In genomic region chr9:131500377-131500776, GRCh38 we compare ENCODE assay signal across 10 cellular contexts. TPM values are rescaled to one million over a fixed set of nuclear protein-coding genes. Genes with fewer than 3 reads are reported as not detected.
DNase-seq lines count a peak whose midpoint lies in the region; ATAC-seq, FAIRE-seq and TF ChIP-seq lines count a peak whose summit lies in the region.
"Had no signal": no experiment of that assay in that cellular context is flagged by ENCODE, and none has a peak within 500 bp of the region (broad histone marks: within the 10 kb centered on the region; RNA-seq: fewer than 3 reads in every experiment).

No MANE protein-coding gene starts in this region.

- H3F3A ChIP-seq in neural progenitor cell (ENCODE audit: low read depth), result peaks cover 72% of the 10 kb centered on the region

- no peak overlapping the region for H3K9ac ChIP-seq in neural progenitor cell

- no peaks in the 10 kb centered on the region for H3K9me3 ChIP-seq in neural progenitor cell (ENCODE audit: low read depth)

- H3K4me1 Mint-ChIP-seq in activated T-helper 17 cell treated with anti-CD3 and anti-CD28 coated beads, Interleukin-2, amount 50 U/mL, for 72 hours, result peaks cover 32% of the 10 kb centered on the region
- H3K4me1 Mint-ChIP-seq in neural progenitor cell, result peaks cover 28% of the 10 kb centered on the region
- H3K4me1 Mint-ChIP-seq in stimulated activated naive CD8-positive, alpha-beta T cell treated with anti-CD3 and anti-CD28 coated beads, Interleukin-15, amount 100 ng/mL, for 72 hours, result peaks cover 91% of the 10 kb centered on the region

- no peak overlapping the region for H3K4me3 ChIP-seq in neural progenitor cell

- FAIRE-seq in RCC 7860 (lab: Jason Lieb, UNC), result no peak

- H3K4me3 Mint-ChIP-seq in activated T-helper 17 cell treated with anti-CD3 and anti-CD28 coated beads, Interleukin-2, amount 50 U/mL, for 72 hours, result peak overlapping the region; percentile 93
- no peak overlapping the region for H3K4me3 Mint-ChIP-seq in neural progenitor cell
- H3K4me3 Mint-ChIP-seq in stimulated activated naive CD8-positive, alpha-beta T cell treated with anti-CD3 and anti-CD28 coated beads, Interleukin-15, amount 100 ng/mL, for 72 hours, result peak overlapping the region; percentile 80 to 93

- TF ChIP-seq CTCF in neural progenitor cell (IDR thresholded peaks at IDR 0.05), result no peak

- DNase-seq in DMS53 (lab: John Stamatoyannopoulos, UW) (peak; percentile 38), DMS53 treated with DMSO at 0.1 percent for 48 hours (lab: John Stamatoyannopoulos, UW; ENCODE audit: unreplicated experiment) (no peak), neural progenitor cell (ENCODE audit: low spot score) (no peak), NCI-H748 treated with DMSO at 0.1 percent for 48 hours (lab: John Stamatoyannopoulos, UW) (no peak), RCC 7860 (ENCODE audit: low spot score) (no peak)
- DNase-seq in stimulated activated naive CD8-positive, alpha-beta T cell treated with anti-CD3 and anti-CD28 coated beads, Interleukin-15, amount 100 ng/mL, for 72 hours, result peak; percentile 67 to 89
- DNase-seq: 8988T had no signal

- no peaks in the 10 kb centered on the region for H3K4me1 ChIP-seq in neural progenitor cell

- peaks cover 7% of the 10 kb centered on the region for H3K36me3 ChIP-seq in neural progenitor cell

- no peak overlapping the region for H2AFZ ChIP-seq in neural progenitor cell (replicated peaks)

- peaks cover 19% of the 10 kb centered on the region for H3K79me2 ChIP-seq in neural progenitor cell (ENCODE audit: low read depth)

- no peaks in the 10 kb centered on the region for H3K27me3 ChIP-seq in neural progenitor cell

- no peaks in the 10 kb centered on the region for H3K27me3 Mint-ChIP-seq in activated T-helper 17 cell treated with anti-CD3 and anti-CD28 coated beads, Interleukin-2, amount 50 U/mL, for 72 hours
- peaks cover 25% of the 10 kb centered on the region for H3K27me3 Mint-ChIP-seq in neural progenitor cell (ENCODE audit: insufficient read depth, low read depth)
- H3K27me3 Mint-ChIP-seq in stimulated activated naive CD8-positive, alpha-beta T cell treated with anti-CD3 and anti-CD28 coated beads, Interleukin-15, amount 100 ng/mL, for 72 hours, result no peaks in the 10 kb centered on the region

- peak; percentile 77 for ATAC-seq in activated T-helper 17 cell treated with anti-CD3 and anti-CD28 coated beads, Interleukin-2, amount 50 U/mL, for 72 hours (replicated peaks)
- peak; percentile 77 for ATAC-seq in stimulated activated naive CD8-positive, alpha-beta T cell treated with anti-CD3 and anti-CD28 coated beads, Interleukin-15, amount 100 ng/mL, for 72 hours
- no peak for ATAC-seq in HG02870 (IDR thresholded peaks at IDR 0.05; ENCODE audit: unreplicated experiment)

- peaks cover 73% of the 10 kb centered on the region for H3K36me3 Mint-ChIP-seq in activated T-helper 17 cell treated with anti-CD3 and anti-CD28 coated beads, Interleukin-2, amount 50 U/mL, for 72 hours (ENCODE audit: low read depth)
- peaks cover 23% of the 10 kb centered on the region for H3K36me3 Mint-ChIP-seq in neural progenitor cell

- no peak overlapping the region for H3K4me2 ChIP-seq in neural progenitor cell

- H3K27ac ChIP-seq in neural progenitor cell, result peak overlapping the region; percentile 54

- H3K27ac Mint-ChIP-seq in activated T-helper 17 cell treated with anti-CD3 and anti-CD28 coated beads, Interleukin-2, amount 50 U/mL, for 72 hours, result peak overlapping the region; percentile 95
- no peak overlapping the region for H3K27ac Mint-ChIP-seq in neural progenitor cell
- peak overlapping the region; percentile 74 to 93 for H3K27ac Mint-ChIP-seq in stimulated activated naive CD8-positive, alpha-beta T cell treated with anti-CD3 and anti-CD28 coated beads, Interleukin-15, amount 100 ng/mL, for 72 hours

- H3K9me3 Mint-ChIP-seq in activated T-helper 17 cell treated with anti-CD3 and anti-CD28 coated beads, Interleukin-2, amount 50 U/mL, for 72 hours, result no peaks in the 10 kb centered on the region
- no peaks in the 10 kb centered on the region for H3K9me3 Mint-ChIP-seq in neural progenitor cell
- H3K9me3 Mint-ChIP-seq in stimulated activated naive CD8-positive, alpha-beta T cell treated with anti-CD3 and anti-CD28 coated beads, Interleukin-15, amount 100 ng/mL, for 72 hours, result no peaks in the 10 kb centered on the region

- peaks cover 54% of the 10 kb centered on the region for H4K20me1 ChIP-seq in neural progenitor cell (ENCODE audit: low read depth)

RNA-seq across cellular contexts. Expression of gene POMT1, which starts 2.3 kb away (rescaled TPM):
- 10 to 100 TPM; 51.3 to 73.7 TPM for total RNA-seq in activated T-helper 17 cell treated with anti-CD3 and anti-CD28 coated beads, Interleukin-2, amount 50 U/mL, for 72 hours
- 31.1 and 48.0 TPM in 2 replicates for total RNA-seq in neural progenitor cell (ENCODE audit: low replicate concordance)

RNA-seq across cellular contexts. Expression of gene UCK1, which starts 30.7 kb away (rescaled TPM):
- 10 to 100 TPM; 22.1 to 23.7 TPM for total RNA-seq in activated T-helper 17 cell treated with anti-CD3 and anti-CD28 coated beads, Interleukin-2, amount 50 U/mL, for 72 hours
- 30.7 and 41.1 TPM in 2 replicates for total RNA-seq in neural progenitor cell (ENCODE audit: low replicate concordance)

RNA-seq across cellular contexts. Expression of gene PRRT1B, which starts 44.9 kb away (rescaled TPM):
- total RNA-seq in activated T-helper 17 cell treated with anti-CD3 and anti-CD28 coated beads, Interleukin-2, amount 50 U/mL, for 72 hours, result not detected
- not detected in 2 replicates for total RNA-seq in neural progenitor cell (ENCODE audit: low replicate concordance)
- total RNA-seq: dermis microvascular lymphatic vessel endothelial cell had no signal

Comparison
In these comparisons a context has a peak if more than half of its experiments do, and no peak if none do; other contexts are left out.
1. DNase-seq: peak in DMS53 (single experiment) and stimulated activated naive CD8-positive, alpha-beta T cell treated with anti-CD3 and anti-CD28 coated beads, Interleukin-15, amount 100 ng/mL, for 72 hours (2 of 2); none in DMS53 treated with DMSO at 0.1 percent for 48 hours (single experiment), neural progenitor cell (single experiment), NCI-H748 treated with DMSO at 0.1 percent for 48 hours (single experiment) and RCC 7860 (single experiment).